16 cellular contexts compared by ENCODE assay signal in genomic region chr16:54654429-54654828, GRCh38.
A peak's percentile ranks its signal among the peaks of the same experiment; 100 is the strongest.
DNase-seq lines count a peak whose midpoint lies in the region; TF ChIP-seq lines count a peak whose summit lies in the region.
"Had no signal": no experiment of that assay in that cellular context is flagged by ENCODE, and none has a peak within 500 bp of the region (broad histone marks: within the 10 kb centered on the region; RNA-seq: fewer than 3 reads in every experiment).

No MANE protein-coding gene starts in this region.

- DNase-seq in NCI-H1092 (lab: John Stamatoyannopoulos, UW) (peak; percentile 21), NCI-H2227 treated with DMSO at 0.1 percent for 48 hours (lab: John Stamatoyannopoulos, UW) (peak; percentile 4), left ventricle myocardium inferior (no peak), HK-2 (ENCODE audit: unreplicated experiment) (no peak), adrenal gland (no peak), NCI-H82 treated with DMSO at 0.1 percent for 48 hours (lab: John Stamatoyannopoulos, UW; ENCODE audit: unreplicated experiment) (no peak)
- DNase-seq: activated naive CD4-positive, alpha-beta T cell treated with Interleukin-2 at 50 U/mL for 16 hours; foreskin keratinocyte; GDM1; NCI-H2029; OCI-M1; stimulated activated CD4-positive, alpha-beta T cell treated with anti-CD3 and anti-CD28 coated beads, Interleukin-2, amount 100 ng/mL, for 48 hours had no signal

- intact Hi-C loops in left ventricle myocardium inferior (cut with micrococcal nuclease), result no loop called here
- intact Hi-C loops in adrenal gland (cut with DNase I), result no loop called here

- H3K9me3 ChIP-seq in left ventricle myocardium inferior (replicated peaks) (no peaks in the 10 kb centered on the region), skeletal muscle tissue (ENCODE audit: control insufficient read depth in 3 of 3, low read length in 3 of 3) (no peaks in the 10 kb centered on the region), adrenal gland (replicated peaks in 1 of 3) (no peaks in the 10 kb centered on the region)

- TF ChIP-seq POLR2A in adrenal gland (IDR thresholded peaks at IDR 0.05), result no peak

- no peak overlapping the region for H3K4me3 ChIP-seq in left ventricle myocardium inferior
- peak overlapping the region in 2 of 3 donors; percentile 10 to 24 for H3K4me3 ChIP-seq in skeletal muscle tissue (ENCODE audit: low read length in 3 of 3)
- H3K4me3 ChIP-seq in adrenal gland, result no peak overlapping the region
- H3K4me3 ChIP-seq: BLaER1 treated with 17β-estradiol and CSF1 and Interleukin-3, amounts not matched to agents 10 nM and 100 nM had no signal

- H3K27me3 ChIP-seq in left ventricle myocardium inferior (ENCODE audit: low read depth) (no peaks in the 10 kb centered on the region), skeletal muscle tissue (ENCODE audit: control insufficient read depth in 3 of 3, insufficient read depth in 3 of 3, low read length in 3 of 3) (no peaks in the 10 kb centered on the region), adrenal gland (peaks cover 15% of the 10 kb centered on the region)
- H3K27me3 ChIP-seq: BLaER1 treated with 17β-estradiol and CSF1 and Interleukin-3, amounts not matched to agents 10 nM and 100 nM; foreskin keratinocyte had no signal

- H3K36me3 ChIP-seq in left ventricle myocardium inferior, result no peaks in the 10 kb centered on the region
- H3K36me3 ChIP-seq in skeletal muscle tissue (ENCODE audit: control insufficient read depth in 3 of 3, insufficient read depth in 3 of 3, low read length in 3 of 3), result no peaks in the 10 kb centered on the region
- no peaks in the 10 kb centered on the region for H3K36me3 ChIP-seq in adrenal gland (replicated peaks in 1 of 2)
- H3K36me3 ChIP-seq: BLaER1 treated with 17β-estradiol and CSF1 and Interleukin-3, amounts not matched to agents 10 nM and 100 nM had no signal

- TF ChIP-seq CTCF in left ventricle myocardium inferior (IDR thresholded peaks at IDR 0.05; ENCODE audit: borderline replicate concordance), result no peak
- no peak for TF ChIP-seq CTCF in adrenal gland (IDR thresholded peaks at IDR 0.05)

- peak overlapping the region in 1 of 3 donors; percentile 36 for H3K9ac ChIP-seq in skeletal muscle tissue (ENCODE audit: low read depth in 1 of 3, low read length in 3 of 3)
- H3K9ac ChIP-seq: BLaER1 treated with 17β-estradiol and CSF1 and Interleukin-3, amounts not matched to agents 10 nM and 100 nM; KMS-11 had no signal

- H3K27ac ChIP-seq in left ventricle myocardium inferior (replicated peaks), result peak overlapping the region; percentile 41
- no peak overlapping the region for H3K27ac ChIP-seq in skeletal muscle tissue (ENCODE audit: low read depth, low read length)
- peak overlapping the region in 1 of 5 donors; percentile 23 for H3K27ac ChIP-seq in adrenal gland
- H3K27ac ChIP-seq: BLaER1 treated with 17β-estradiol and CSF1 and Interleukin-3, amounts not matched to agents 10 nM and 100 nM; foreskin keratinocyte; GM23248; KMS-11 had no signal

- WGBS in adrenal gland, 4 donors, result 19 to 34% (median 23%) methylated on average over 12 of the region's 12 CpGs

- H3K4me1 ChIP-seq in left ventricle myocardium inferior (peaks cover 29% of the 10 kb centered on the region), skeletal muscle tissue (ENCODE audit: control insufficient read depth in 3 of 3, insufficient read depth in 3 of 3, low read length in 3 of 3) (peaks cover 8 to 20% (median 12%) of the 10 kb centered on the region in 3 donors), adrenal gland (replicated peaks in 1 of 2) (peaks cover 0 to 8% of the 10 kb centered on the region in 2 donors)

Comparison
In these comparisons a context has a peak if more than half of its experiments do, and no peak if none do; other contexts are left out.
1. DNase-seq: peak in NCI-H1092 (single experiment) and NCI-H2227 treated with DMSO at 0.1 percent for 48 hours (single experiment); none in left ventricle myocardium inferior (single experiment), HK-2 (single experiment), adrenal gland (0 of 7) and NCI-H82 treated with DMSO at 0.1 percent for 48 hours (single experiment).
2. H3K4me3 ChIP-seq: peak in skeletal muscle tissue (2 of 3); none in left ventricle myocardium inferior (single experiment) and adrenal gland (0 of 4).